In genomic region chr2:109703076-109703475, GRCh38 we compare ENCODE assay signal across 17 cellular contexts.
DNase-seq lines count a peak whose midpoint lies in the region; ATAC-seq and TF ChIP-seq lines count a peak whose summit lies in the region.
"Had no signal": no experiment of that assay in that cellular context is flagged by ENCODE, and none has a peak within 500 bp of the region (broad histone marks: within the 10 kb centered on the region; RNA-seq: fewer than 3 reads in every experiment).

No MANE protein-coding gene starts in this region.

- no peaks in the 10 kb centered on the region for H3K9me3 Mint-ChIP-seq in activated T-helper 17 cell treated with anti-CD3 and anti-CD28 coated beads, Interleukin-2, amount 50 U/mL, for 72 hours
- H3K9me3 Mint-ChIP-seq: activated T-helper 2 cell treated with anti-CD3 and anti-CD28 coated beads, Interferon-gamma antibody, Interleukin-2, Interleukin-4, amounts not matched to agents 10 μg/mL and 5 μg/mL and 100 μg/mL, durations not matched to agents 14 hours and 24 hours and 36 hours; endodermal cell had no signal

- H3K27me3 ChIP-seq in left ventricle myocardium inferior (ENCODE audit: low read depth) = no peaks in the 10 kb centered on the region
- no peaks in the 10 kb centered on the region for H3K27me3 ChIP-seq in right cardiac atrium (ENCODE audit: control insufficient read depth, insufficient read depth)
- H3K27me3 ChIP-seq: BLaER1 treated with 17β-estradiol and CSF1 and Interleukin-3, amounts not matched to agents 10 nM and 100 nM; tibial artery had no signal

- WGBS in right cardiac atrium = 91% methylated on average over 7 of the region's 7 CpGs

- no peak overlapping the region for H3K4me3 Mint-ChIP-seq in activated T-helper 17 cell treated with anti-CD3 and anti-CD28 coated beads, Interleukin-2, amount 50 U/mL, for 72 hours
- H3K4me3 Mint-ChIP-seq: endodermal cell had no signal

- DNase-seq in ELR (ENCODE audit: low read depth) (peak; percentile 56), fibroblast of gingiva (ENCODE audit: low read depth) (peak; percentile 73), renal cortical epithelial cell (ENCODE audit: low read depth) (peak; percentile 88), iPS-NIHi7 (ENCODE audit: extremely low spot score) (no peak), OCI-M2 (lab: John Stamatoyannopoulos, UW; ENCODE audit: unreplicated experiment) (no peak), left ventricle myocardium inferior (no peak), right cardiac atrium (no peak)
- DNase-seq: amniotic stem cell, endodermal cell, NCI-H1417 treated with DMSO at 0.1 percent for 48 hours, tibial artery, WERI-Rb-1 had no signal

- no peaks in the 10 kb centered on the region for H3K36me3 ChIP-seq in left ventricle myocardium inferior
- H3K36me3 ChIP-seq: BLaER1 treated with 17β-estradiol and CSF1 and Interleukin-3, amounts not matched to agents 10 nM and 100 nM; neutrophil; tibial artery; WERI-Rb-1 had no signal

- H3K4me1 ChIP-seq in left ventricle myocardium inferior (peaks cover 26% of the 10 kb centered on the region), right cardiac atrium (ENCODE audit: control insufficient read depth, insufficient read depth, low read length) (peaks cover 5% of the 10 kb centered on the region)
- H3K4me1 ChIP-seq: BLaER1 treated with 17β-estradiol and CSF1 and Interleukin-3, amounts not matched to agents 10 nM and 100 nM had no signal

- H3K4me1 Mint-ChIP-seq in activated T-helper 17 cell treated with anti-CD3 and anti-CD28 coated beads, Interleukin-2, amount 50 U/mL, for 72 hours = peaks cover 7% of the 10 kb centered on the region

- H3K27ac Mint-ChIP-seq in activated T-helper 17 cell treated with anti-CD3 and anti-CD28 coated beads, Interleukin-2, amount 50 U/mL, for 72 hours = peak overlapping the region; percentile 83
- H3K27ac Mint-ChIP-seq: endodermal cell had no signal

- no peaks in the 10 kb centered on the region for H3K9me3 ChIP-seq in left ventricle myocardium inferior (replicated peaks)
- no peaks in the 10 kb centered on the region for H3K9me3 ChIP-seq in right cardiac atrium (ENCODE audit: control insufficient read depth, low read length)
- H3K9me3 ChIP-seq: BLaER1 treated with 17β-estradiol and CSF1 and Interleukin-3, amounts not matched to agents 10 nM and 100 nM; neutrophil; tibial artery had no signal

- no peak overlapping the region for H3K4me3 ChIP-seq in left ventricle myocardium inferior
- H3K4me3 ChIP-seq in right cardiac atrium (ENCODE audit: low read length) = no peak overlapping the region
- H3K4me3 ChIP-seq: BLaER1 treated with 17β-estradiol and CSF1 and Interleukin-3, amounts not matched to agents 10 nM and 100 nM; tibial artery had no signal

- no peaks in the 10 kb centered on the region for H3K36me3 Mint-ChIP-seq in activated T-helper 17 cell treated with anti-CD3 and anti-CD28 coated beads, Interleukin-2, amount 50 U/mL, for 72 hours (ENCODE audit: low read depth)

- intact Hi-C loops in left ventricle myocardium inferior (cut with micrococcal nuclease) (no loop called here), right cardiac atrium (cut with DNase I) (no loop called here)

- H3K27ac ChIP-seq in left ventricle myocardium inferior (replicated peaks) (no peak overlapping the region), right cardiac atrium (ENCODE audit: low read length) (no peak overlapping the region)
- H3K27ac ChIP-seq: BLaER1 treated with 17β-estradiol and CSF1 and Interleukin-3, amounts not matched to agents 10 nM and 100 nM; KMS-11; neutrophil; tibial artery; WERI-Rb-1 had no signal

- H3K27me3 Mint-ChIP-seq in activated T-helper 17 cell treated with anti-CD3 and anti-CD28 coated beads, Interleukin-2, amount 50 U/mL, for 72 hours = peaks cover 29% of the 10 kb centered on the region

- no peak for ATAC-seq in activated T-helper 17 cell treated with anti-CD3 and anti-CD28 coated beads, Interleukin-2, amount 50 U/mL, for 72 hours (replicated peaks)
- ATAC-seq in right cardiac atrium = no peak

- TF ChIP-seq CTCF in left ventricle myocardium inferior (IDR thresholded peaks at IDR 0.05; ENCODE audit: borderline replicate concordance) = no peak

Comparison
In these comparisons a context has a peak if more than half of its experiments do, and no peak if none do; other contexts are left out.
1. DNase-seq: peak in ELR (single experiment), fibroblast of gingiva (single experiment) and renal cortical epithelial cell (single experiment); none in iPS-NIHi7 (single experiment), OCI-M2 (single experiment), left ventricle myocardium inferior (single experiment) and right cardiac atrium (0 of 3).